18 cellular contexts compared by ENCODE assay signal in genomic region chr17:17816831-17817551, GRCh38. TPM values are rescaled to one million over a fixed set of nuclear protein-coding genes. Genes with fewer than 3 reads are reported as not detected.
DNase-seq lines count a peak whose midpoint lies in the region; ATAC-seq and TF ChIP-seq lines count a peak whose summit lies in the region.
"Had no signal": no experiment of that assay in that cellular context is flagged by ENCODE, and none has a peak within 500 bp of the region (broad histone marks: within the 10 kb centered on the region; RNA-seq: fewer than 3 reads in every experiment).

No MANE protein-coding gene starts in this region.

- no peaks in the 10 kb centered on the region for H3K27me3 ChIP-seq in H9 (ENCODE audit: insufficient read depth, low read length)
- H3K27me3 ChIP-seq: ovary, SJSA1 had no signal

- no peak overlapping the region for H2BK5ac ChIP-seq in H9 (ENCODE audit: insufficient read length, low read length)

- no peak overlapping the region for H3K14ac ChIP-seq in H9 (ENCODE audit: insufficient read depth, low read length)

- no peak for ATAC-seq in central memory CD8-positive, alpha-beta T cell (replicated peaks; ENCODE audit: extremely low read depth, poor library complexity, severe bottlenecking)
- no peak for ATAC-seq in natural killer cell

- no CpG with 5 or more reads among the region's 24 CpGs for WGBS in H9 (ENCODE audit: extremely low coverage, insufficient read length, low lambda C conversion rate)

- no peak overlapping the region for H2BK120ac ChIP-seq in H9 (ENCODE audit: low read depth, low read length, poor library complexity, severe bottlenecking)

- no peak overlapping the region for H3K4me2 ChIP-seq in H9 (ENCODE audit: insufficient read depth, insufficient read length, low read length)
- H3K4me2 ChIP-seq: smooth muscle cell had no signal

- no peak overlapping the region for H3T11ph ChIP-seq in H9 (ENCODE audit: low read length)

- H3K23me2 ChIP-seq in H9 (ENCODE audit: insufficient read length, low read depth, low read length, poor library complexity, severe bottlenecking), result no peaks in the 10 kb centered on the region

- H3K27ac Mint-ChIP-seq in H9 (no peak overlapping the region), neural crest cell (ENCODE audit: unreplicated experiment) (no peak overlapping the region), natural killer cell (peak overlapping the region in 1 of 2 donors; percentile 35)
- peak overlapping the region; percentile 64 for H3K27ac Mint-ChIP-seq in central memory CD8-positive, alpha-beta T cell (ENCODE audit: low read depth)

- no peak overlapping the region for H2AK5ac ChIP-seq in H9 (ENCODE audit: insufficient read length, low read length)

- no peak overlapping the region for H3K23ac ChIP-seq in H9 (ENCODE audit: insufficient read length, low read depth, low read length)

- H2BK15ac ChIP-seq in H9 (ENCODE audit: low read depth, low read length), result no peak overlapping the region

- peaks cover 4% of the 10 kb centered on the region for H3K79me1 ChIP-seq in H9 (ENCODE audit: insufficient read depth, low read depth, low read length, poor library complexity, severe bottlenecking)

- H3K9me3 Mint-ChIP-seq in H9 (no peaks in the 10 kb centered on the region), neural crest cell (no peaks in the 10 kb centered on the region), natural killer cell (no peaks in the 10 kb centered on the region)
- no peaks in the 10 kb centered on the region for H3K9me3 Mint-ChIP-seq in central memory CD8-positive, alpha-beta T cell

- TF ChIP-seq CTCF in 22Rv1 (IDR thresholded peaks at IDR 0.05) (no peak), H9 (conservative IDR thresholded peaks at IDR 0.05) (0 out of 3 replicates have a peak, but pooled peaks have one; percentile 10), neural crest cell (conservative IDR thresholded peaks at IDR 0.05) (no peak), natural killer cell (IDR thresholded peaks at IDR 0.05) (no peak)

- no peak overlapping the region for H4K91ac ChIP-seq in H9 (ENCODE audit: insufficient read length, low read depth, low read length)

- no peak overlapping the region for H4K5ac ChIP-seq in H9 (ENCODE audit: insufficient read length, low read depth, low read length)

- H3K4ac ChIP-seq in H9 (ENCODE audit: low read depth, low read length), result no peak overlapping the region

- no peak overlapping the region for H3K9ac ChIP-seq in H9 (ENCODE audit: extremely low read depth, insufficient read length, low read length)

- no peak overlapping the region for H2BK12ac ChIP-seq in H9 (ENCODE audit: insufficient read length, low read depth, low read length)

- no peaks in the 10 kb centered on the region for H3K9me3 ChIP-seq in H9 (ENCODE audit: control insufficient read depth, low read depth, low read length)
- H3K9me3 ChIP-seq: HAP-1, ovary, SJSA1 had no signal

- H3K27ac ChIP-seq in 22Rv1, result peak overlapping the region; percentile 89
- H3K27ac ChIP-seq in H9 (ENCODE audit: insufficient read length, low read depth, low read length), result no peak overlapping the region
- H3K27ac ChIP-seq: ovary, SJSA1 had no signal

- no peaks in the 10 kb centered on the region; the same call in 1 of the 2 replicates for H3K79me2 ChIP-seq in H9 (ENCODE audit: insufficient read depth, low read length)

- H3K4me1 Mint-ChIP-seq in H9, result peaks cover 18 to 38% of the 10 kb centered on the region in 2 experiments
- peaks cover 17% of the 10 kb centered on the region for H3K4me1 Mint-ChIP-seq in central memory CD8-positive, alpha-beta T cell
- peaks cover 35% of the 10 kb centered on the region for H3K4me1 Mint-ChIP-seq in neural crest cell
- peaks cover 0 to 28% of the 10 kb centered on the region in 2 donors for H3K4me1 Mint-ChIP-seq in natural killer cell

- H4K8ac ChIP-seq in H9 (replicated peaks; ENCODE audit: insufficient read length, low read depth, low read length), result no peak overlapping the region

- H3K56ac ChIP-seq in H9 (ENCODE audit: insufficient read length, low read depth, low read length), result no peak overlapping the region

- H3K18ac ChIP-seq in H9 (ENCODE audit: insufficient read length, low read depth, low read length), result no peak overlapping the region

- H4K20me1 ChIP-seq in H9 (ENCODE audit: control insufficient read depth, insufficient read depth, insufficient read length), result no peaks in the 10 kb centered on the region

- H2AFZ ChIP-seq in H9 (ENCODE audit: low read length), result no peak overlapping the region

- no peaks in the 10 kb centered on the region; the same call in 1 of the 2 replicates for H3K4me1 ChIP-seq in H9 (ENCODE audit: insufficient read depth, low read length)

- DNase-seq in H9 (no peak), neural crest cell (ENCODE audit: low read depth, low spot score) (no peak), natural killer cell (no peak), GM03348 (ENCODE audit: low spot score) (no peak), AG08396 (ENCODE audit: low spot score) (no peak), AG20443 (ENCODE audit: low spot score) (no peak)
- DNase-seq in central memory CD8-positive, alpha-beta T cell (ENCODE audit: low spot score in 2 of 2), result no peak
- DNase-seq: activated CD4-positive, alpha-beta T cell treated with anti-CD3 and anti-CD28 coated beads for 48 hours; activated CD8-positive, alpha-beta memory T cell treated with anti-CD3 and anti-CD28 coated beads, Interleukin-2, amount 50 U/mL, for 48 hours; activated naive CD4-positive, alpha-beta T cell; kidney glomerular epithelial cell; NCI-H510A; ovary; stimulated activated naive CD4-positive, alpha-beta T cell had no signal

- peaks cover 27 to 69% (median 57%) of the 10 kb centered on the region in 3 experiments for H3K36me3 Mint-ChIP-seq in H9 (ENCODE audit: insufficient read depth in 1 of 3, low read depth in 3 of 3)
- H3K36me3 Mint-ChIP-seq in central memory CD8-positive, alpha-beta T cell (ENCODE audit: insufficient read depth), result peaks cover 40% of the 10 kb centered on the region
- peaks cover 9% of the 10 kb centered on the region for H3K36me3 Mint-ChIP-seq in neural crest cell (ENCODE audit: low read depth)
- no peaks in the 10 kb centered on the region for H3K36me3 Mint-ChIP-seq in natural killer cell

- H3K27me3 Mint-ChIP-seq in H9 (ENCODE audit: low read depth) (no peaks in the 10 kb centered on the region), neural crest cell (ENCODE audit: low read depth) (peaks cover 14% of the 10 kb centered on the region), natural killer cell (ENCODE audit: low read depth in 2 of 2) (no peaks in the 10 kb centered on the region)
- no peaks in the 10 kb centered on the region for H3K27me3 Mint-ChIP-seq in central memory CD8-positive, alpha-beta T cell

- H2BK20ac ChIP-seq in H9 (ENCODE audit: low read depth, low read length, poor library complexity, severe bottlenecking), result no peak overlapping the region

- intact Hi-C loops in natural killer cell (cut with micrococcal nuclease), result no loop called here

- H3K4me3 Mint-ChIP-seq in H9 (no peak overlapping the region), neural crest cell (peak overlapping the region; percentile 73), natural killer cell (no peak overlapping the region)
- peak overlapping the region; percentile 13 for H3K4me3 Mint-ChIP-seq in central memory CD8-positive, alpha-beta T cell

RNA-seq across cellular contexts. Expression of gene SREBF1, which starts 19.8 kb away (rescaled TPM):
- total RNA-seq in H9 (2021), result 76.2 and 81.9 TPM in 2 replicates
- total RNA-seq in neural crest cell, result 128 and 132 TPM in 2 replicates
- 100 to 1,000 TPM in 2 of 3 donors, 10 to 100 TPM in 1; 80.7 to 208 (median 119) TPM for total RNA-seq in natural killer cell

Comparison
In these comparisons a context has a peak if more than half of its experiments do, and no peak if none do; other contexts are left out.
1. H3K4me3 Mint-ChIP-seq: peak in central memory CD8-positive, alpha-beta T cell (single experiment) and neural crest cell (single experiment); none in H9 (0 of 2) and natural killer cell (single experiment).